In genomic region chr11:48170840-48171233, GRCh38 we compare ENCODE assay signal across 1 cellular context.
A peak's percentile ranks its signal among the peaks of the same experiment; 100 is the strongest.
TF ChIP-seq lines count a peak whose summit lies in the region.

No MANE protein-coding gene starts in this region.

TF ChIP-seq in GM12878, 131 proteins besides CTCF, POLR2A, EP300 and RAD21 (continued from another document):
- TF ChIP-seq IRF5 (IDR thresholded peaks at IDR 0.05; ENCODE audit: borderline replicate concordance) (no peak), TCF12 (IDR thresholded peaks at IDR 0.05; ENCODE audit: low read depth, low read length) (no peak), STAT3 (IDR thresholded peaks at IDR 0.05; ENCODE audit: low read depth, low read length) (no peak), RCOR1 (conservative IDR thresholded peaks at IDR 0.05; ENCODE audit: low read depth, low read length) (no peak), RUNX3 (IDR thresholded peaks at IDR 0.05; ENCODE audit: low read length) (peak; percentile 34; the same call in 1 of the 2 replicates), ELK1 (IDR thresholded peaks at IDR 0.05; ENCODE audit: low read depth, low read length) (no peak)
- TF ChIP-seq, protein P1, sequence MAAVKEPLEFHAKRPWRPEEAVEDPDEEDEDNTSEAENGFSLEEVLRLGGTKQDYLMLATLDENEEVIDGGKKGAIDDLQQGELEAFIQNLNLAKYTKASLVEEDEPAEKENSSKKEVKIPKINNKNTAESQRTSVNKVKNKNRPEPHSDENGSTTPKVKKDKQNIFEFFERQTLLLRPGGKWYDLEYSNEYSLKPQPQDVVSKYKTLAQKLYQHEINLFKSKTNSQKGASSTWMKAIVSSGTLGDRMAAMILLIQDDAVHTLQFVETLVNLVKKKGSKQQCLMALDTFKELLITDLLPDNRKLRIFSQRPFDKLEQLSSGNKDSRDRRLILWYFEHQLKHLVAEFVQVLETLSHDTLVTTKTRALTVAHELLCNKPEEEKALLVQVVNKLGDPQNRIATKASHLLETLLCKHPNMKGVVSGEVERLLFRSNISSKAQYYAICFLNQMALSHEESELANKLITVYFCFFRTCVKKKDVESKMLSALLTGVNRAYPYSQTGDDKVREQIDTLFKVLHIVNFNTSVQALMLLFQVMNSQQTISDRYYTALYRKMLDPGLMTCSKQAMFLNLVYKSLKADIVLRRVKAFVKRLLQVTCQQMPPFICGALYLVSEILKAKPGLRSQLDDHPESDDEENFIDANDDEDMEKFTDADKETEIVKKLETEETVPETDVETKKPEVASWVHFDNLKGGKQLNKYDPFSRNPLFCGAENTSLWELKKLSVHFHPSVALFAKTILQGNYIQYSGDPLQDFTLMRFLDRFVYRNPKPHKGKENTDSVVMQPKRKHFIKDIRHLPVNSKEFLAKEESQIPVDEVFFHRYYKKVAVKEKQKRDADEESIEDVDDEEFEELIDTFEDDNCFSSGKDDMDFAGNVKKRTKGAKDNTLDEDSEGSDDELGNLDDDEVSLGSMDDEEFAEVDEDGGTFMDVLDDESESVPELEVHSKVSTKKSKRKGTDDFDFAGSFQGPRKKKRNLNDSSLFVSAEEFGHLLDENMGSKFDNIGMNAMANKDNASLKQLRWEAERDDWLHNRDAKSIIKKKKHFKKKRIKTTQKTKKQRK (IDR thresholded peaks at IDR 0.05; ENCODE audit: low read depth, low read length) = no peak
TF ChIP-seq in GM12878: peak in this region for 1.
